In the genomic region with DNA sequence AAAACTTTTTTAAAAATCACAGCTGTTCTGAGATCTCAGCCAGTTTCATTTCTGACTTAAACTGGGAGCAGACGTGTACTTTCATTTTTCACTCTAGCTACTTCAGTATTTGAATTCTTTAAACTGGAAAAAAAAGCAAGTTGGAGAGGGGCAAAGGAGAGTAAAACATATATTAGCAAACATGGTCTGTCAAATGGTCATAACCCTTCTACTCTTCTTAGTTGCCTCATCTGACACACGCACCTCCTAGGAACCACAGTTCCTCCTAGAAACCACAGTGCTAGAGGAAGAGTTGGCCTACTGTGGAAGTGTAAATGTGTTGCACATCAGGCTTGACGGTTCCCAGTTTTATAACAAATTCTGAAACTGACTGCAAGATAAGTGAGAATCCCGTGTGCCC, we compare ENCODE assay signal across 1 cellular context.
A peak's percentile ranks its signal among the peaks of the same experiment; 100 is the strongest.
TF ChIP-seq lines count a peak whose summit lies in the region.

No MANE protein-coding gene starts in this region.

TF ChIP-seq in GM12878, 131 proteins besides CTCF, POLR2A, EP300 and RAD21 (continued from another document):
- no peak for TF ChIP-seq ZZZ3 (IDR thresholded peaks at IDR 0.05; ENCODE audit: control insufficient read depth, insufficient read length, low read depth)
- peak; percentile 79 for TF ChIP-seq ATF2 (IDR thresholded peaks at IDR 0.05; ENCODE audit: low read length)
- 0 out of 2 replicates have a peak, but pooled peaks have one; percentile 44 for TF ChIP-seq TBL1XR1 (IDR thresholded peaks at IDR 0.05; ENCODE audit: low read depth, low read length)
- TF ChIP-seq NRF1 (conservative IDR thresholded peaks at IDR 0.05; ENCODE audit: low read depth, low read length) = no peak
- TF ChIP-seq RELB (IDR thresholded peaks at IDR 0.05; ENCODE audit: low read depth) = 0 out of 2 replicates have a peak, but pooled peaks have one; percentile 11
- no peak for TF ChIP-seq ZSCAN29 (IDR thresholded peaks at IDR 0.05)
- TF ChIP-seq, protein P1, sequence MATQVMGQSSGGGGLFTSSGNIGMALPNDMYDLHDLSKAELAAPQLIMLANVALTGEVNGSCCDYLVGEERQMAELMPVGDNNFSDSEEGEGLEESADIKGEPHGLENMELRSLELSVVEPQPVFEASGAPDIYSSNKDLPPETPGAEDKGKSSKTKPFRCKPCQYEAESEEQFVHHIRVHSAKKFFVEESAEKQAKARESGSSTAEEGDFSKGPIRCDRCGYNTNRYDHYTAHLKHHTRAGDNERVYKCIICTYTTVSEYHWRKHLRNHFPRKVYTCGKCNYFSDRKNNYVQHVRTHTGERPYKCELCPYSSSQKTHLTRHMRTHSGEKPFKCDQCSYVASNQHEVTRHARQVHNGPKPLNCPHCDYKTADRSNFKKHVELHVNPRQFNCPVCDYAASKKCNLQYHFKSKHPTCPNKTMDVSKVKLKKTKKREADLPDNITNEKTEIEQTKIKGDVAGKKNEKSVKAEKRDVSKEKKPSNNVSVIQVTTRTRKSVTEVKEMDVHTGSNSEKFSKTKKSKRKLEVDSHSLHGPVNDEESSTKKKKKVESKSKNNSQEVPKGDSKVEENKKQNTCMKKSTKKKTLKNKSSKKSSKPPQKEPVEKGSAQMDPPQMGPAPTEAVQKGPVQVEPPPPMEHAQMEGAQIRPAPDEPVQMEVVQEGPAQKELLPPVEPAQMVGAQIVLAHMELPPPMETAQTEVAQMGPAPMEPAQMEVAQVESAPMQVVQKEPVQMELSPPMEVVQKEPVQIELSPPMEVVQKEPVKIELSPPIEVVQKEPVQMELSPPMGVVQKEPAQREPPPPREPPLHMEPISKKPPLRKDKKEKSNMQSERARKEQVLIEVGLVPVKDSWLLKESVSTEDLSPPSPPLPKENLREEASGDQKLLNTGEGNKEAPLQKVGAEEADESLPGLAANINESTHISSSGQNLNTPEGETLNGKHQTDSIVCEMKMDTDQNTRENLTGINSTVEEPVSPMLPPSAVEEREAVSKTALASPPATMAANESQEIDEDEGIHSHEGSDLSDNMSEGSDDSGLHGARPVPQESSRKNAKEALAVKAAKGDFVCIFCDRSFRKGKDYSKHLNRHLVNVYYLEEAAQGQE (IDR thresholded peaks at IDR 0.05; ENCODE audit: low read depth, low read length) = no peak
- TF ChIP-seq, protein P2, sequence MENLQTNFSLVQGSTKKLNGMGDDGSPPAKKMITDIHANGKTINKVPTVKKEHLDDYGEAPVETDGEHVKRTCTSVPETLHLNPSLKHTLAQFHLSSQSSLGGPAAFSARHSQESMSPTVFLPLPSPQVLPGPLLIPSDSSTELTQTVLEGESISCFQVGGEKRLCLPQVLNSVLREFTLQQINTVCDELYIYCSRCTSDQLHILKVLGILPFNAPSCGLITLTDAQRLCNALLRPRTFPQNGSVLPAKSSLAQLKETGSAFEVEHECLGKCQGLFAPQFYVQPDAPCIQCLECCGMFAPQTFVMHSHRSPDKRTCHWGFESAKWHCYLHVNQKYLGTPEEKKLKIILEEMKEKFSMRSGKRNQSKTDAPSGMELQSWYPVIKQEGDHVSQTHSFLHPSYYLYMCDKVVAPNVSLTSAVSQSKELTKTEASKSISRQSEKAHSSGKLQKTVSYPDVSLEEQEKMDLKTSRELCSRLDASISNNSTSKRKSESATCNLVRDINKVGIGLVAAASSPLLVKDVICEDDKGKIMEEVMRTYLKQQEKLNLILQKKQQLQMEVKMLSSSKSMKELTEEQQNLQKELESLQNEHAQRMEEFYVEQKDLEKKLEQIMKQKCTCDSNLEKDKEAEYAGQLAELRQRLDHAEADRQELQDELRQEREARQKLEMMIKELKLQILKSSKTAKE (IDR thresholded peaks at IDR 0.05; ENCODE audit: low read depth, poor library complexity, severe bottlenecking) = peak; percentile 63
- no peak for TF ChIP-seq GABPA (IDR thresholded peaks at IDR 0.05; ENCODE audit: low read depth)
- TF ChIP-seq IKZF2 (IDR thresholded peaks at IDR 0.05) = peak in 1 of 2 experiments; percentile 61; a peak in 3 of 4 replicates
- peak; percentile 84 for TF ChIP-seq RUNX3 (IDR thresholded peaks at IDR 0.05; ENCODE audit: low read length)
- TF ChIP-seq PAX8 (IDR thresholded peaks at IDR 0.05) = no peak
- no peak for TF ChIP-seq NR2F1 (conservative IDR thresholded peaks at IDR 0.05)
- peak in 1 of 2 experiments; percentile 10; a peak in 1 of 4 replicates for TF ChIP-seq BHLHE40 (IDR thresholded peaks at IDR 0.05; ENCODE audit: borderline replicate concordance in 1 of 2, low read depth in 2 of 2, low read length in 1 of 2)
- peak; percentile 88 for TF ChIP-seq JUNB (IDR thresholded peaks at IDR 0.05)
- TF ChIP-seq, protein P3, sequence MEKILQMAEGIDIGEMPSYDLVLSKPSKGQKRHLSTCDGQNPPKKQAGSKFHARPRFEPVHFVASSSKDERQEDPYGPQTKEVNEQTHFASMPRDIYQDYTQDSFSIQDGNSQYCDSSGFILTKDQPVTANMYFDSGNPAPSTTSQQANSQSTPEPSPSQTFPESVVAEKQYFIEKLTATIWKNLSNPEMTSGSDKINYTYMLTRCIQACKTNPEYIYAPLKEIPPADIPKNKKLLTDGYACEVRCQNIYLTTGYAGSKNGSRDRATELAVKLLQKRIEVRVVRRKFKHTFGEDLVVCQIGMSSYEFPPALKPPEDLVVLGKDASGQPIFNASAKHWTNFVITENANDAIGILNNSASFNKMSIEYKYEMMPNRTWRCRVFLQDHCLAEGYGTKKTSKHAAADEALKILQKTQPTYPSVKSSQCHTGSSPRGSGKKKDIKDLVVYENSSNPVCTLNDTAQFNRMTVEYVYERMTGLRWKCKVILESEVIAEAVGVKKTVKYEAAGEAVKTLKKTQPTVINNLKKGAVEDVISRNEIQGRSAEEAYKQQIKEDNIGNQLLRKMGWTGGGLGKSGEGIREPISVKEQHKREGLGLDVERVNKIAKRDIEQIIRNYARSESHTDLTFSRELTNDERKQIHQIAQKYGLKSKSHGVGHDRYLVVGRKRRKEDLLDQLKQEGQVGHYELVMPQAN (conservative IDR thresholded peaks at IDR 0.05) = no peak
- TF ChIP-seq MEF2A (IDR thresholded peaks at IDR 0.05; ENCODE audit: insufficient read depth, low read depth, low read length) = 0 out of 2 replicates have a peak, but pooled peaks have one; percentile 32
- TF ChIP-seq E2F4 (IDR thresholded peaks at IDR 0.05; ENCODE audit: low read depth, low read length) = no peak
- TF ChIP-seq, protein P4, sequence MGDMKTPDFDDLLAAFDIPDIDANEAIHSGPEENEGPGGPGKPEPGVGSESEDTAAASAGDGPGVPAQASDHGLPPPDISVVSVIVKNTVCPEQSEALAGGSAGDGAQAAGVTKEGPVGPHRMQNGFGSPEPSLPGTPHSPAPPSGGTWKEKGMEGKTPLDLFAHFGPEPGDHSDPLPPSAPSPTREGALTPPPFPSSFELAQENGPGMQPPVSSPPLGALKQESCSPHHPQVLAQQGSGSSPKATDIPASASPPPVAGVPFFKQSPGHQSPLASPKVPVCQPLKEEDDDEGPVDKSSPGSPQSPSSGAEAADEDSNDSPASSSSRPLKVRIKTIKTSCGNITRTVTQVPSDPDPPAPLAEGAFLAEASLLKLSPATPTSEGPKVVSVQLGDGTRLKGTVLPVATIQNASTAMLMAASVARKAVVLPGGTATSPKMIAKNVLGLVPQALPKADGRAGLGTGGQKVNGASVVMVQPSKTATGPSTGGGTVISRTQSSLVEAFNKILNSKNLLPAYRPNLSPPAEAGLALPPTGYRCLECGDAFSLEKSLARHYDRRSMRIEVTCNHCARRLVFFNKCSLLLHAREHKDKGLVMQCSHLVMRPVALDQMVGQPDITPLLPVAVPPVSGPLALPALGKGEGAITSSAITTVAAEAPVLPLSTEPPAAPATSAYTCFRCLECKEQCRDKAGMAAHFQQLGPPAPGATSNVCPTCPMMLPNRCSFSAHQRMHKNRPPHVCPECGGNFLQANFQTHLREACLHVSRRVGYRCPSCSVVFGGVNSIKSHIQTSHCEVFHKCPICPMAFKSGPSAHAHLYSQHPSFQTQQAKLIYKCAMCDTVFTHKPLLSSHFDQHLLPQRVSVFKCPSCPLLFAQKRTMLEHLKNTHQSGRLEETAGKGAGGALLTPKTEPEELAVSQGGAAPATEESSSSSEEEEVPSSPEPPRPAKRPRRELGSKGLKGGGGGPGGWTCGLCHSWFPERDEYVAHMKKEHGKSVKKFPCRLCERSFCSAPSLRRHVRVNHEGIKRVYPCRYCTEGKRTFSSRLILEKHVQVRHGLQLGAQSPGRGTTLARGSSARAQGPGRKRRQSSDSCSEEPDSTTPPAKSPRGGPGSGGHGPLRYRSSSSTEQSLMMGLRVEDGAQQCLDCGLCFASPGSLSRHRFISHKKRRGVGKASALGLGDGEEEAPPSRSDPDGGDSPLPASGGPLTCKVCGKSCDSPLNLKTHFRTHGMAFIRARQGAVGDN (IDR thresholded peaks at IDR 0.05) = no peak
- TF ChIP-seq ZBED1 (IDR thresholded peaks at IDR 0.05; ENCODE audit: borderline replicate concordance) = no peak
- TF ChIP-seq ZNF217 (IDR thresholded peaks at IDR 0.05) = peak; percentile 87; the same call in 1 of the 2 replicates
- TF ChIP-seq, protein P5, sequence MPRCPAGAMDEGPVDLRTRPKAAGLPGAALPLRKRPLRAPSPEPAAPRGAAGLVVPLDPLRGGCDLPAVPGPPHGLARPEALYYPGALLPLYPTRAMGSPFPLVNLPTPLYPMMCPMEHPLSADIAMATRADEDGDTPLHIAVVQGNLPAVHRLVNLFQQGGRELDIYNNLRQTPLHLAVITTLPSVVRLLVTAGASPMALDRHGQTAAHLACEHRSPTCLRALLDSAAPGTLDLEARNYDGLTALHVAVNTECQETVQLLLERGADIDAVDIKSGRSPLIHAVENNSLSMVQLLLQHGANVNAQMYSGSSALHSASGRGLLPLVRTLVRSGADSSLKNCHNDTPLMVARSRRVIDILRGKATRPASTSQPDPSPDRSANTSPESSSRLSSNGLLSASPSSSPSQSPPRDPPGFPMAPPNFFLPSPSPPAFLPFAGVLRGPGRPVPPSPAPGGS (IDR thresholded peaks at IDR 0.05; ENCODE audit: borderline replicate concordance, insufficient read depth, low read depth, low read length, poor library complexity, severe bottlenecking) = no peak
- no peak for TF ChIP-seq RELA (IDR thresholded peaks at IDR 0.05; ENCODE audit: borderline replicate concordance, partially characterized antibody)
- TF ChIP-seq EED (IDR thresholded peaks at IDR 0.05; ENCODE audit: low read depth) = peak; percentile 88
- no peak for TF ChIP-seq SRF (IDR thresholded peaks at IDR 0.05; ENCODE audit: low read depth in 2 of 2, low read length in 2 of 2)
- TF ChIP-seq, protein P6, sequence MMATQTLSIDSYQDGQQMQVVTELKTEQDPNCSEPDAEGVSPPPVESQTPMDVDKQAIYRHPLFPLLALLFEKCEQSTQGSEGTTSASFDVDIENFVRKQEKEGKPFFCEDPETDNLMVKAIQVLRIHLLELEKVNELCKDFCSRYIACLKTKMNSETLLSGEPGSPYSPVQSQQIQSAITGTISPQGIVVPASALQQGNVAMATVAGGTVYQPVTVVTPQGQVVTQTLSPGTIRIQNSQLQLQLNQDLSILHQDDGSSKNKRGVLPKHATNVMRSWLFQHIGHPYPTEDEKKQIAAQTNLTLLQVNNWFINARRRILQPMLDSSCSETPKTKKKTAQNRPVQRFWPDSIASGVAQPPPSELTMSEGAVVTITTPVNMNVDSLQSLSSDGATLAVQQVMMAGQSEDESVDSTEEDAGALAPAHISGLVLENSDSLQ (IDR thresholded peaks at IDR 0.05) = peak; percentile 4; the same call in 1 of the 2 replicates
- no peak for TF ChIP-seq EZH2 (IDR thresholded peaks at IDR 0.05; ENCODE audit: borderline replicate concordance, control insufficient read depth, low read depth, low read length)
- TF ChIP-seq SPI1 (IDR thresholded peaks at IDR 0.05; ENCODE audit: borderline replicate concordance, insufficient read depth, low read depth, low read length) = peak; percentile 27; the same call in 1 of the 2 replicates
- TF ChIP-seq KAT2A (conservative IDR thresholded peaks at IDR 0.05; ENCODE audit: control insufficient read depth, low read depth, low read length) = no peak
- peak; percentile 51; the same call in 1 of the 2 replicates for TF ChIP-seq ZNF384 (IDR thresholded peaks at IDR 0.05; ENCODE audit: borderline replicate concordance, low read depth, low read length)
- TF ChIP-seq FOXK2 (IDR thresholded peaks at IDR 0.05) = no peak
TF ChIP-seq in GM12878: peak in this region for 17.
